ENCODE assay signal across 14 cellular contexts in genomic region chr22:37564111-37564711, GRCh38. TPM values are rescaled to one million over a fixed set of nuclear protein-coding genes. Genes with fewer than 3 reads are reported as not detected.
A peak's percentile ranks its signal among the peaks of the same experiment; 100 is the strongest.
DNase-seq lines count a peak whose midpoint lies in the region; FAIRE-seq and TF ChIP-seq lines count a peak whose summit lies in the region.
"Had no signal": no experiment of that assay in that cellular context is flagged by ENCODE, and none has a peak within 500 bp of the region (broad histone marks: within the 10 kb centered on the region; RNA-seq: fewer than 3 reads in every experiment).

No MANE protein-coding gene starts in this region.

- no peak for FAIRE-seq in kidney (lab: Jason Lieb, UNC)
- FAIRE-seq: GM19239 had no signal

- H3K27me3 Mint-ChIP-seq in HFFc6 (ENCODE audit: insufficient read depth), result peaks cover 8% of the 10 kb centered on the region
- peaks cover 34% of the 10 kb centered on the region for H3K27me3 Mint-ChIP-seq in brain
- peaks cover 36 to 54% (median 49%) of the 10 kb centered on the region in 3 donors for H3K27me3 Mint-ChIP-seq in CD14-positive monocyte (ENCODE audit: low read depth in 3 of 3)
- H3K27me3 Mint-ChIP-seq in activated CD4-positive, alpha-beta memory T cell treated with anti-CD3 and anti-CD28 coated beads, Interleukin-2, amount 10 ng/mL, durations not matched to agents 7 days and 5 days, result peaks cover 46% of the 10 kb centered on the region

- H3K9ac ChIP-seq in kidney (ENCODE audit: low read length in 2 of 2), result peak overlapping the region; percentile 41 to 93
- H3K9ac ChIP-seq: neural progenitor cell had no signal

- peak overlapping the region; percentile 90 to 98 for H3K27ac ChIP-seq in kidney (ENCODE audit: low read depth in 2 of 2, low read length in 2 of 2)
- H3K27ac ChIP-seq in spleen, result peak overlapping the region in 7 of 8 donors; percentile 17 to 91 (median 85)
- H3K27ac ChIP-seq: neural progenitor cell had no signal

- H3K36me3 ChIP-seq in kidney (ENCODE audit: control insufficient read depth in 1 of 2, insufficient read depth in 2 of 2, low read length in 2 of 2) (peaks cover 2 to 21% of the 10 kb centered on the region in 2 donors), spleen (peaks cover 0 to 18% (median 0%) of the 10 kb centered on the region in 6 donors)
- H3K36me3 ChIP-seq: neural progenitor cell had no signal

- H3K9me3 Mint-ChIP-seq in HFFc6 (no peaks in the 10 kb centered on the region), brain (no peaks in the 10 kb centered on the region), CD14-positive monocyte (peaks cover 0 to 16% (median 0%) of the 10 kb centered on the region in 7 donors)
- H3K9me3 Mint-ChIP-seq in activated CD4-positive, alpha-beta memory T cell treated with anti-CD3 and anti-CD28 coated beads, Interleukin-2, amount 10 ng/mL, durations not matched to agents 7 days and 5 days, result no peaks in the 10 kb centered on the region
- H3K9me3 Mint-ChIP-seq: effector memory CD8-positive, alpha-beta T cell; neural progenitor cell had no signal

- peaks cover 17% of the 10 kb centered on the region for H3K36me3 Mint-ChIP-seq in HFFc6 (ENCODE audit: low read depth)
- H3K36me3 Mint-ChIP-seq in brain, result no peaks in the 10 kb centered on the region
- H3K36me3 Mint-ChIP-seq in CD14-positive monocyte, result peaks cover 34 to 51% of the 10 kb centered on the region in 2 donors
- peaks cover 3% of the 10 kb centered on the region for H3K36me3 Mint-ChIP-seq in activated CD4-positive, alpha-beta memory T cell treated with anti-CD3 and anti-CD28 coated beads, Interleukin-2, amount 10 ng/mL, durations not matched to agents 7 days and 5 days (ENCODE audit: low read depth)

- no peak; the same call in 1 of the 2 replicates for TF ChIP-seq CTCF in HFFc6 (IDR thresholded peaks at IDR 0.05)
- TF ChIP-seq CTCF in brain (conservative IDR thresholded peaks at IDR 0.05), result no peak
- no peak for TF ChIP-seq CTCF in kidney (IDR thresholded peaks at IDR 0.05; ENCODE audit: borderline replicate concordance, extremely low read depth, insufficient read depth)
- TF ChIP-seq CTCF in spleen (IDR thresholded peaks at IDR 0.05 in 8 of 11, conservative IDR thresholded peaks at IDR 0.05 in 3 of 11), result no peak
- no peak for TF ChIP-seq CTCF in CD14-positive monocyte (IDR thresholded peaks at IDR 0.05)

- H3K4me1 ChIP-seq in kidney (ENCODE audit: control insufficient read depth in 1 of 2, insufficient read depth in 1 of 2, low read depth in 1 of 2, low read length in 2 of 2) (peaks cover 24 to 62% of the 10 kb centered on the region in 2 donors), spleen (peaks cover 32 to 88% (median 64%) of the 10 kb centered on the region in 6 donors)

- peaks cover 0 to 71% (median 22%) of the 10 kb centered on the region in 7 donors for H3K27me3 ChIP-seq in spleen (replicated peaks in 1 of 7)

- POLR2A ChIA-PET in activated CD4-positive, alpha-beta memory T cell treated with anti-CD3 and anti-CD28 coated beads, Interleukin-2, amount 10 ng/mL, durations not matched to agents 7 days and 5 days (lab: Charles Lee), result interaction anchor here (0.7 to 6.4 kb wide), 3 partner anchors 20 to 321 kb away, joined by 3 to 26 read pairs (median 3); partner anchors contain the start of gene RAC2

- H3K27ac Mint-ChIP-seq in HFFc6 (peak overlapping the region; percentile 88), brain (peak overlapping the region; percentile 13 to 97 (median 56)), CD14-positive monocyte (peak overlapping the region in 1 of 7 donors; percentile 70)
- H3K27ac Mint-ChIP-seq in activated CD4-positive, alpha-beta memory T cell treated with anti-CD3 and anti-CD28 coated beads, Interleukin-2, amount 10 ng/mL, durations not matched to agents 7 days and 5 days, result no peak overlapping the region
- H3K27ac Mint-ChIP-seq: effector memory CD8-positive, alpha-beta T cell had no signal

- DNase-seq in HFFc6 (no peak), kidney (no peak), spleen (no peak), RPMI8226 (no peak), CD14-positive monocyte (ENCODE audit: low spot score) (no peak)
- DNase-seq in stimulated activated CD4-positive, alpha-beta T cell treated with anti-CD3 and anti-CD28 coated beads, Interleukin-2, amount 100 ng/mL, for 48 hours, result no peak
- DNase-seq in activated CD4-positive, alpha-beta memory T cell treated with anti-CD3 and anti-CD28 coated beads, Interleukin-2, amount 10 ng/mL, durations not matched to agents 7 days and 5 days, result no peak
- DNase-seq: activated CD8-positive, alpha-beta memory T cell treated with anti-CD3 and anti-CD28 coated beads, Interleukin-2, amount 50 U/mL, for 4 hours; effector memory CD8-positive, alpha-beta T cell; NCI-H1105; SHP77 treated with DMSO at 0.1 percent for 48 hours had no signal

- CTCF ChIA-PET in activated CD4-positive, alpha-beta memory T cell treated with anti-CD3 and anti-CD28 coated beads, Interleukin-2, amount 10 ng/mL, durations not matched to agents 7 days and 5 days (lab: Charles Lee), result interaction anchor here (0.7 to 9.8 kb wide), 6 partner anchors 9 to 365 kb away, joined by 3 to 374 read pairs (median 5); no protein-coding TSS in a partner anchor

- WGBS in spleen, 5 donors, result 73 to 81% (median 75%) methylated on average over 7 of the region's 7 CpGs

- peak overlapping the region in 1 of 2 donors; percentile 23 for H3K4me3 ChIP-seq in kidney (ENCODE audit: low read length in 2 of 2)
- peak overlapping the region in 1 of 8 donors; percentile 6 for H3K4me3 ChIP-seq in spleen
- H3K4me3 ChIP-seq: neural progenitor cell had no signal

- intact Hi-C loops in kidney (cut with DNase I) (no loop called here), spleen (cut with DNase I; ENCODE audit: low total_unique reads) (no loop called here), CD14-positive monocyte (cut with micrococcal nuclease) (loop anchor here in 1 of 2 donors (5.0 kb wide), 1 partner anchor 33 kb away; no protein-coding TSS in a partner anchor)

- TF ChIP-seq POLR2A in spleen (IDR thresholded peaks at IDR 0.05), result no peak

- H3K9me3 ChIP-seq in kidney (ENCODE audit: control insufficient read depth in 1 of 2, low read length in 2 of 2) (no peaks in the 10 kb centered on the region), spleen (no peaks in the 10 kb centered on the region)

- H3K4me3 Mint-ChIP-seq in HFFc6 (peak overlapping the region; percentile 89), brain (peak overlapping the region in 2 of 5 experiments; percentile 78 to 93), CD14-positive monocyte (peak overlapping the region in 1 of 2 donors; percentile 48)
- no peak overlapping the region for H3K4me3 Mint-ChIP-seq in activated CD4-positive, alpha-beta memory T cell treated with anti-CD3 and anti-CD28 coated beads, Interleukin-2, amount 10 ng/mL, durations not matched to agents 7 days and 5 days
- H3K4me3 Mint-ChIP-seq: effector memory CD8-positive, alpha-beta T cell; neural progenitor cell had no signal

- peaks cover 45% of the 10 kb centered on the region for H3K4me1 Mint-ChIP-seq in HFFc6 (ENCODE audit: low read depth)
- H3K4me1 Mint-ChIP-seq in brain, result peaks cover 46% of the 10 kb centered on the region
- peaks cover 64% of the 10 kb centered on the region for H3K4me1 Mint-ChIP-seq in CD14-positive monocyte
- peaks cover 45% of the 10 kb centered on the region for H3K4me1 Mint-ChIP-seq in activated CD4-positive, alpha-beta memory T cell treated with anti-CD3 and anti-CD28 coated beads, Interleukin-2, amount 10 ng/mL, durations not matched to agents 7 days and 5 days

RNA-seq across cellular contexts. Expression of gene CDC42EP1, which starts 3.9 kb away (rescaled TPM):
- total RNA-seq in HFFc6 (2021; fragmentation: NEBNext Ultra II Directional; extraction: Animal tissue kit (Norgen Biotek cat#: 25700)), result 100 to 1,000 TPM in 3 of 6 experiments, 10 to 100 TPM in 3; 88.3 to 104 (median 97.2) TPM
- 69.7 TPM for polyA plus RNA-seq in brain (ENCODE audit: insufficient read depth, low read depth, low replicate concordance)
- 68.5 TPM for total RNA-seq in kidney
- polyA plus RNA-seq in kidney (ENCODE audit: insufficient read depth, low read depth, low replicate concordance), result 29.5 TPM
- total RNA-seq in spleen, result 10 to 100 TPM; 13.2 to 35.7 (median 22.4) TPM
- polyA plus RNA-seq in spleen, result 10 to 100 TPM in 1 of 3 donors, 1 to 10 TPM in 2; 4.6 to 13.7 (median 4.8) TPM
- polyA plus RNA-seq in CD14-positive monocyte, result 1 to 10 TPM; 5.9 to 8.5 TPM
- 1 to 10 TPM in 1 of 2 experiments, under 1 TPM in 1; 0.95 to 1.1 TPM for total RNA-seq in activated CD4-positive, alpha-beta memory T cell treated with anti-CD3 and anti-CD28 coated beads, Interleukin-2, amount 10 ng/mL, durations not matched to agents 7 days and 5 days

RNA-seq across cellular contexts. Expression of gene LGALS2, which starts 15.7 kb away (rescaled TPM):
- total RNA-seq in HFFc6 (2021; fragmentation: NEBNext Ultra II Directional; extraction: Animal tissue kit (Norgen Biotek cat#: 25700)), result not detected
- polyA plus RNA-seq in brain (ENCODE audit: insufficient read depth, low read depth, low replicate concordance), result not detected
- total RNA-seq in kidney, result 20.4 TPM
- 372 TPM for polyA plus RNA-seq in kidney (ENCODE audit: insufficient read depth, low read depth, low replicate concordance)
- total RNA-seq in spleen, result 10 to 100 TPM in 5 of 7 donors, 1 to 10 TPM in 1, not detected in 1; 3.9 to 22.8 (median 12.8) TPM
- polyA plus RNA-seq in spleen, result 10 to 100 TPM; 21.1 to 41.8 (median 25.5) TPM
- 100 to 1,000 TPM; 654 to 878 TPM for polyA plus RNA-seq in CD14-positive monocyte
- not detected for total RNA-seq in activated CD4-positive, alpha-beta memory T cell treated with anti-CD3 and anti-CD28 coated beads, Interleukin-2, amount 10 ng/mL, durations not matched to agents 7 days and 5 days

RNA-seq across cellular contexts. Expression of gene GGA1, which starts 44.4 kb away (rescaled TPM):
- 10 to 100 TPM; 37.5 to 45.4 (median 41.5) TPM for total RNA-seq in HFFc6 (2021; fragmentation: NEBNext Ultra II Directional; extraction: Animal tissue kit (Norgen Biotek cat#: 25700))
- polyA plus RNA-seq in brain (ENCODE audit: insufficient read depth, low read depth, low replicate concordance) (41.6 TPM), kidney (ENCODE audit: insufficient read depth, low read depth, low replicate concordance) (37.5 TPM), spleen (100 to 1,000 TPM in 2 of 3 donors, 10 to 100 TPM in 1; 43.4 to 134 (median 121) TPM), CD14-positive monocyte (10 to 100 TPM; 19.8 to 24.8 TPM)
- total RNA-seq in kidney (61.2 TPM), spleen (100 to 1,000 TPM in 1 of 7 donors, 10 to 100 TPM in 6; 67.6 to 115 (median 82.6) TPM)
- 10 to 100 TPM; 59.5 to 64.4 TPM for total RNA-seq in activated CD4-positive, alpha-beta memory T cell treated with anti-CD3 and anti-CD28 coated beads, Interleukin-2, amount 10 ng/mL, durations not matched to agents 7 days and 5 days

RNA-seq across cellular contexts. Expression of gene CARD10, which starts 45.0 kb away (rescaled TPM):
- total RNA-seq in HFFc6 (2021; fragmentation: NEBNext Ultra II Directional; extraction: Animal tissue kit (Norgen Biotek cat#: 25700)), result 1 to 10 TPM; 4.4 to 5.6 (median 4.8) TPM
- polyA plus RNA-seq in brain (ENCODE audit: insufficient read depth, low read depth, low replicate concordance) (3.7 TPM), kidney (ENCODE audit: insufficient read depth, low read depth, low replicate concordance) (32.4 TPM), spleen (1 to 10 TPM; 2.5 to 9.1 (median 5.7) TPM), CD14-positive monocyte (not detected)
- total RNA-seq in kidney (42.3 TPM), spleen (10 to 100 TPM in 4 of 7 donors, 1 to 10 TPM in 3; 6.9 to 12.5 (median 11.3) TPM)
- under 1 TPM in 1 of 2 experiments, not detected in 1; 0.08 TPM for total RNA-seq in activated CD4-positive, alpha-beta memory T cell treated with anti-CD3 and anti-CD28 coated beads, Interleukin-2, amount 10 ng/mL, durations not matched to agents 7 days and 5 days

Comparison
In these comparisons a context has a peak if more than half of its experiments do, and no peak if none do; other contexts are left out.
1. RNA of gene CDC42EP1, which starts 3.9 kb away (total RNA-seq): 88.3 to 104 TPM in HFFc6, 68.5 TPM in kidney (single experiment) and 13.2 to 35.7 TPM in spleen; 0.95 to 1.1 TPM in activated CD4-positive, alpha-beta memory T cell treated with anti-CD3 and anti-CD28 coated beads, Interleukin-2, amount 10 ng/mL, durations not matched to agents 7 days and 5 days; every median in the first group is over 4 times any median in the second.